Comparison of ENCODE assay signal across 8 cellular contexts in genomic region chr2:230793573-230794359, GRCh38.
DNase-seq lines count a peak whose midpoint lies in the region; ATAC-seq lines count a peak whose summit lies in the region.

No MANE protein-coding gene starts in this region.

- peak; percentile 97 for DNase-seq in GM04503 (ENCODE audit: low read depth)
- peak; percentile 53 for DNase-seq in activated CD4-positive, CD25-positive, alpha-beta regulatory T cell treated with anti-CD3 and anti-CD28 coated beads, Interleukin-2, amount 50 U/mL, for 72 hours
- DNase-seq in caudate nucleus (lab: John Stamatoyannopoulos, UW) = peak in 29 of 61 donors; percentile 2 to 74 (median 21)
- DNase-seq in lung microvascular endothelial cell (ENCODE audit: low read depth in 2 of 2) = peak; percentile 93 to 99
- peak; percentile 49 for DNase-seq in stimulated activated CD8-positive, alpha-beta memory T cell treated with anti-CD3 and anti-CD28 coated beads, Interleukin-12 subunit alpha, Interleukin-12 subunit beta, amount 100 ng/mL, for 4 hours (ENCODE audit: low read depth)
- no peak for DNase-seq in GM19240 (ENCODE audit: insufficient read length, low spot score)

- ATAC-seq in HG03460 (IDR thresholded peaks at IDR 0.05; ENCODE audit: unreplicated experiment) = peak; percentile 60
- no peak for ATAC-seq in HG02763 (IDR thresholded peaks at IDR 0.05; ENCODE audit: unreplicated experiment)

- peak overlapping the region; percentile 14 for H3K27ac ChIP-seq in caudate nucleus (ENCODE audit: low read depth, low read length)
